ENCODE assay signal across 28 cellular contexts in the genomic region with DNA sequence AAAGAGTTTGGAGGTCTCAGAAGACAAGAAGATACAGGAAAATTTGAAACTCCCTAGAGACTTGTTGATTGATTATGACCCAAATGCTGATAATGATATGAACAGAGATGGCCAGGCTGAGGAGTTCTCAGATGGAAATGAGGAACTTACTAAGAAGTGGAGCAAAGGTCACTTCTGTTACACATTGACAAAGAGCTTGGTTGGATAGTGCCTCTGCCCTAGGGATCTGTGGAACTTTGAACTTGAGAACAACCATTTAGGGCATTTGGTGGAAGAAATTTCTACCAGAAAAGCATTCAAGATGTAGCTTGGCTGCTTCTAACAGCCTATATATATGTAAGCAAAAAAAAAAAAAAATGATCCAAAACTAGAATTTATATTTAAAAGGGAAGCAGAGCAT. TPM values are rescaled to one million over a fixed set of nuclear protein-coding genes. Genes with fewer than 3 reads are reported as not detected.
"Had no signal": no experiment of that assay in that cellular context is flagged by ENCODE, and none has a peak within 500 bp of the region (broad histone marks: within the 10 kb centered on the region; RNA-seq: fewer than 3 reads in every experiment).

No MANE protein-coding gene starts in this region.

- H3K36me3 ChIP-seq: spleen, tibial artery had no signal

- H3K36me3 Mint-ChIP-seq: activated naive CD8-positive, alpha-beta T cell treated with anti-CD3 and anti-CD28 coated beads for 36 hours; immature natural killer cell; memory B cell; naive thymus-derived CD4-positive, alpha-beta T cell had no signal

- H3K27ac Mint-ChIP-seq: activated naive CD8-positive, alpha-beta T cell treated with anti-CD3 and anti-CD28 coated beads for 36 hours; activated T-helper 2 cell treated with anti-CD3 and anti-CD28 coated beads, Interferon-gamma antibody, Interleukin-2, Interleukin-4, amounts not matched to agents 10 μg/mL and 5 μg/mL and 100 μg/mL, durations not matched to agents 14 hours and 24 hours and 36 hours; immature natural killer cell; memory B cell; naive thymus-derived CD4-positive, alpha-beta T cell; T-helper 2 cell treated with Interferon-gamma antibody and Interleukin-4, amounts not matched to agents 5 μg/mL and 100 μg/mL, for 36 hours had no signal

- H3K9me3 Mint-ChIP-seq: activated naive CD8-positive, alpha-beta T cell treated with anti-CD3 and anti-CD28 coated beads for 36 hours had no signal

- H3K4me1 ChIP-seq: spleen, tibial artery had no signal

- H3K4me3 Mint-ChIP-seq: activated naive CD8-positive, alpha-beta T cell treated with anti-CD3 and anti-CD28 coated beads for 36 hours; activated T-cell treated with anti-CD3 and anti-CD28 coated beads, Interleukin-2, amount 50 U/mL, for 4 hours; immature natural killer cell; memory B cell; naive thymus-derived CD4-positive, alpha-beta T cell; neural crest cell; T-helper 2 cell treated with Interferon-gamma antibody and Interleukin-4, amounts not matched to agents 5 μg/mL and 100 μg/mL, for 36 hours had no signal

- H3K9me3 ChIP-seq: tibial artery had no signal

- ATAC-seq: activated T-cell treated with anti-CD3 and anti-CD28 coated beads, Interleukin-2, amount 50 U/mL, for 4 hours; esophagus mucosa; naive thymus-derived CD4-positive, alpha-beta T cell; stimulated activated naive CD8-positive, alpha-beta T cell treated with anti-CD3 and anti-CD28 coated beads, Interleukin-15, Interleukin-2, amounts not matched to agents 100 U/mL and 50 U/mL, for 24 hours had no signal

- H3K27me3 Mint-ChIP-seq: activated naive CD8-positive, alpha-beta T cell treated with anti-CD3 and anti-CD28 coated beads for 36 hours; memory B cell; naive thymus-derived CD4-positive, alpha-beta T cell had no signal

- H3K4me1 Mint-ChIP-seq: activated naive CD8-positive, alpha-beta T cell treated with anti-CD3 and anti-CD28 coated beads for 36 hours; immature natural killer cell; memory B cell; naive thymus-derived CD4-positive, alpha-beta T cell; neural crest cell had no signal

- H3K4me3 ChIP-seq: spleen, tibial artery had no signal

- H3K27me3 ChIP-seq: spleen, tibial artery had no signal

- FAIRE-seq: astrocyte, endothelial cell of umbilical vein had no signal

- H3K27ac ChIP-seq: spleen, tibial artery had no signal

- DNase-seq: activated CD4-positive, alpha-beta T cell treated with anti-CD3 and anti-CD28 coated beads for 4 hours; activated CD4-positive, alpha-beta T cell treated with anti-CD3 and anti-CD28 coated beads, Interleukin-2, amount 50 U/mL, for 48 hours; activated CD4-positive, CD25-positive, alpha-beta regulatory T cell; activated CD8-positive, alpha-beta memory T cell treated with anti-CD3 and anti-CD28 coated beads, Interleukin-2, amount 50 U/mL, for 48 hours; activated naive CD4-positive, alpha-beta T cell; activated naive CD8-positive, alpha-beta T cell treated with anti-CD3 and anti-CD28 coated beads for 36 hours; activated T-cell treated with anti-CD3 and anti-CD28 coated beads, Interleukin-2, amount 50 U/mL, for 4 hours; central memory CD4-positive, alpha-beta T cell; effector memory CD4-positive, alpha-beta T cell; foreskin melanocyte; immature natural killer cell; naive thymus-derived CD4-positive, alpha-beta T cell; occipital lobe; posterior cingulate gyrus; retina; spleen; stimulated activated CD4-positive, alpha-beta T cell treated with anti-CD3 and anti-CD28 coated beads, Interleukin-4, amount 100 ng/mL, for 24 hours; stimulated activated naive CD8-positive, alpha-beta T cell treated with anti-CD3 and anti-CD28 coated beads, Interleukin-15, Interleukin-2, amounts not matched to agents 100 U/mL and 50 U/mL, for 24 hours; substantia nigra; tibial artery had no signal

RNA-seq across cellular contexts. Expression of gene NAALADL2, which starts 48.9 kb away (rescaled TPM):
- total RNA-seq: activated CD8-positive, alpha-beta memory T cell treated with anti-CD3 and anti-CD28 coated beads for 36 hours; activated T-helper 2 cell treated with anti-CD3 and anti-CD28 coated beads, Interferon-gamma antibody, Interleukin-2, Interleukin-4, amounts not matched to agents 10 μg/mL and 5 μg/mL and 100 μg/mL, durations not matched to agents 14 hours and 24 hours and 36 hours had no signal
- polyA plus RNA-seq: naive thymus-derived CD4-positive, alpha-beta T cell had no signal
